ENCODE assay signal across 17 cellular contexts in the genomic region with DNA sequence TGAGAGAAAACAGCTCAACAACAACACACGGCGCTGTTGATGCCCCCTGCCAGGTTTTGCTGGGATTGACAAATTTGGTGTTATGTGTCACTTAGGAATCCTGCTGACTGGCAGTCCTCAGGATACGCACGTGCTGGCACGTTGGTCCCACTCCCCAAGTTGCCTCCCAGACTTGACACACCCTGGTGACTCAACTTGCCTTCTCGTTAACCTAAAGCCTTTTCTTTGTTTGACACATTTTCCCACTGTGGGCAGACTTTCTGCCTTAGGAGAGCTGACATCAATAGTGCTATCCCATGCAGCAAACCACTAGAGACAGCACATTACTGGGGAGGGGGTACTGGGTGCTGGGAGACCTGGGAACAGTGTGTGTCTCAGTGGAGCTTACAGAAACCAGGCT.
DNase-seq lines count a peak whose midpoint lies in the region; ATAC-seq and TF ChIP-seq lines count a peak whose summit lies in the region.
"Had no signal": no experiment of that assay in that cellular context is flagged by ENCODE, and none has a peak within 500 bp of the region (broad histone marks: within the 10 kb centered on the region; RNA-seq: fewer than 3 reads in every experiment).

No MANE protein-coding gene starts in this region.

- H3K9me3 Mint-ChIP-seq in activated CD8-positive, alpha-beta T cell treated with anti-CD3 and anti-CD28 coated beads for 36 hours, result no peaks in the 10 kb centered on the region
- H3K9me3 Mint-ChIP-seq in activated CD8-positive, alpha-beta T cell treated with anti-CD3 and anti-CD28 coated beads, Interleukin-2, amount 10 ng/mL, durations not matched to agents 7 days and 5 days (ENCODE audit: insufficient read depth), result no peaks in the 10 kb centered on the region

- ATAC-seq in activated CD8-positive, alpha-beta T cell treated with anti-CD3 and anti-CD28 coated beads for 36 hours, result no peak
- ATAC-seq in activated CD8-positive, alpha-beta T cell treated with anti-CD3 and anti-CD28 coated beads, Interleukin-2, amount 10 ng/mL, durations not matched to agents 7 days and 5 days, result no peak
- ATAC-seq in esophagus mucosa (peak; percentile 87), GM18861 (IDR thresholded peaks at IDR 0.05; ENCODE audit: unreplicated experiment) (no peak)
- ATAC-seq: heart left ventricle, K562 had no signal

- CTCF ChIA-PET in activated CD8-positive, alpha-beta T cell treated with anti-CD3 and anti-CD28 coated beads for 36 hours (lab: Charles Lee), result no interaction called here
- CTCF ChIA-PET in activated CD8-positive, alpha-beta T cell treated with anti-CD3 and anti-CD28 coated beads, Interleukin-2, amount 10 ng/mL, durations not matched to agents 7 days and 5 days (lab: Charles Lee), result no interaction called here

- H3K4me3 ChIP-seq in MG63, result no peak overlapping the region
- no peak overlapping the region for H3K4me3 ChIP-seq in retinal pigment epithelial cell (ENCODE audit: low read length)
- H3K4me3 ChIP-seq in ovary, result no peak overlapping the region
- H3K4me3 ChIP-seq: heart left ventricle, K562, left lung, transverse colon had no signal

- no peak for TF ChIP-seq POLR2A in ovary (IDR thresholded peaks at IDR 0.05)

- H3K27me3 Mint-ChIP-seq in activated CD8-positive, alpha-beta T cell treated with anti-CD3 and anti-CD28 coated beads for 36 hours, result no peaks in the 10 kb centered on the region
- H3K27me3 Mint-ChIP-seq in activated CD8-positive, alpha-beta T cell treated with anti-CD3 and anti-CD28 coated beads, Interleukin-2, amount 10 ng/mL, durations not matched to agents 7 days and 5 days (ENCODE audit: low read depth), result no peaks in the 10 kb centered on the region

- H3K4me1 Mint-ChIP-seq in activated CD8-positive, alpha-beta T cell treated with anti-CD3 and anti-CD28 coated beads for 36 hours (ENCODE audit: low read depth), result peaks cover 79% of the 10 kb centered on the region
- H3K4me1 Mint-ChIP-seq in activated CD8-positive, alpha-beta T cell treated with anti-CD3 and anti-CD28 coated beads, Interleukin-2, amount 10 ng/mL, durations not matched to agents 7 days and 5 days (ENCODE audit: low read depth), result peaks cover 69% of the 10 kb centered on the region

- peak overlapping the region; percentile 86 for H3K27ac Mint-ChIP-seq in activated CD8-positive, alpha-beta T cell treated with anti-CD3 and anti-CD28 coated beads for 36 hours
- no peak overlapping the region for H3K27ac Mint-ChIP-seq in activated CD8-positive, alpha-beta T cell treated with anti-CD3 and anti-CD28 coated beads, Interleukin-2, amount 10 ng/mL, durations not matched to agents 7 days and 5 days

- no peak for DNase-seq in activated CD8-positive, alpha-beta T cell treated with anti-CD3 and anti-CD28 coated beads for 36 hours
- DNase-seq in activated CD8-positive, alpha-beta T cell treated with anti-CD3 and anti-CD28 coated beads, Interleukin-2, amount 10 ng/mL, durations not matched to agents 7 days and 5 days, result no peak
- DNase-seq in MG63 (peak; percentile 81), retinal pigment epithelial cell (ENCODE audit: low read depth) (peak; percentile 78), iPS-NIHi7 (ENCODE audit: extremely low spot score) (no peak), ovary (no peak)
- DNase-seq: amygdala; effector CD4-positive, alpha-beta T cell; heart left ventricle; left lung; NCI-H1694 treated with DMSO at 0.1 percent for 48 hours; NCI-H748 treated with DMSO at 0.1 percent for 48 hours; small intestine; transverse colon had no signal

- peaks cover 17% of the 10 kb centered on the region for H3K4me1 ChIP-seq in ovary (ENCODE audit: insufficient read depth)

- no peak for TF ChIP-seq CTCF in activated CD8-positive, alpha-beta T cell treated with anti-CD3 and anti-CD28 coated beads for 36 hours (IDR thresholded peaks at IDR 0.05)
- TF ChIP-seq CTCF in retinal pigment epithelial cell (conservative IDR thresholded peaks at IDR 0.05; ENCODE audit: low read depth, low read length), result no peak
- TF ChIP-seq CTCF in ovary (IDR thresholded peaks at IDR 0.05), result no peak

- H3K27me3 ChIP-seq in MG63, result no peaks in the 10 kb centered on the region
- H3K27me3 ChIP-seq in ovary, result no peaks in the 10 kb centered on the region
- H3K27me3 ChIP-seq: heart left ventricle, left lung, transverse colon had no signal

- POLR2A ChIA-PET in activated CD8-positive, alpha-beta T cell treated with anti-CD3 and anti-CD28 coated beads for 36 hours (lab: Charles Lee), result no interaction called here
- POLR2A ChIA-PET in activated CD8-positive, alpha-beta T cell treated with anti-CD3 and anti-CD28 coated beads, Interleukin-2, amount 10 ng/mL, durations not matched to agents 7 days and 5 days (lab: Charles Lee), result no interaction called here

- no peak overlapping the region for H3K4me3 Mint-ChIP-seq in activated CD8-positive, alpha-beta T cell treated with anti-CD3 and anti-CD28 coated beads for 36 hours
- no peak overlapping the region for H3K4me3 Mint-ChIP-seq in activated CD8-positive, alpha-beta T cell treated with anti-CD3 and anti-CD28 coated beads, Interleukin-2, amount 10 ng/mL, durations not matched to agents 7 days and 5 days

- peaks cover 9% of the 10 kb centered on the region; the same call in 1 of the 2 replicates for H3K36me3 ChIP-seq in MG63
- H3K36me3 ChIP-seq in ovary, result no peaks in the 10 kb centered on the region
- H3K36me3 ChIP-seq: transverse colon had no signal

- no peak for TF ChIP-seq EP300 in ovary (IDR thresholded peaks at IDR 0.05)

- WGBS in ovary, 3 donors, result 93 to 95% (median 94%) methylated on average over 6 of the region's 6 CpGs

- H3K9me3 ChIP-seq in MG63, result no peaks in the 10 kb centered on the region
- H3K9me3 ChIP-seq in ovary, result no peaks in the 10 kb centered on the region
- H3K9me3 ChIP-seq: heart left ventricle, left lung, transverse colon had no signal

- peaks cover 85% of the 10 kb centered on the region for H3K36me3 Mint-ChIP-seq in activated CD8-positive, alpha-beta T cell treated with anti-CD3 and anti-CD28 coated beads for 36 hours (ENCODE audit: low read depth)
- peaks cover 85% of the 10 kb centered on the region for H3K36me3 Mint-ChIP-seq in activated CD8-positive, alpha-beta T cell treated with anti-CD3 and anti-CD28 coated beads, Interleukin-2, amount 10 ng/mL, durations not matched to agents 7 days and 5 days (ENCODE audit: low read depth)

- intact Hi-C loops in activated CD8-positive, alpha-beta T cell treated with anti-CD3 and anti-CD28 coated beads for 36 hours (cut with micrococcal nuclease), result no loop called here
- intact Hi-C loops in ovary (cut with DNase I), result no loop called here

- no peak overlapping the region for H3K27ac ChIP-seq in ovary
- H3K27ac ChIP-seq: transverse colon had no signal

Comparison
In these comparisons a context has a peak if more than half of its experiments do, and no peak if none do; other contexts are left out.
1. DNase-seq: peak in MG63 (single experiment) and retinal pigment epithelial cell (single experiment); none in activated CD8-positive, alpha-beta T cell treated with anti-CD3 and anti-CD28 coated beads for 36 hours (single experiment), activated CD8-positive, alpha-beta T cell treated with anti-CD3 and anti-CD28 coated beads, Interleukin-2, amount 10 ng/mL, durations not matched to agents 7 days and 5 days (single experiment), iPS-NIHi7 (single experiment) and ovary (0 of 5).